24 cellular contexts compared by ENCODE assay signal in genomic region chr13:45180303-45180702, GRCh38. TPM values are rescaled to one million over a fixed set of nuclear protein-coding genes. Genes with fewer than 3 reads are reported as not detected.
"Had no signal": no experiment of that assay in that cellular context is flagged by ENCODE, and none has a peak within 500 bp of the region (broad histone marks: within the 10 kb centered on the region; RNA-seq: fewer than 3 reads in every experiment).

No MANE protein-coding gene starts in this region.

- H3K9me3 ChIP-seq: heart left ventricle, left lung, stomach, thyroid gland, upper lobe of right lung had no signal

- H3K4me3 Mint-ChIP-seq: activated B cell treated with CpG ODN at 0.5 μM for 24 hours; activated T-helper 1 cell treated with anti-CD3 and anti-CD28 coated beads, Interleukin-12 subunit alpha, Interleukin-12 subunit beta, Interleukin-2, Interleukin-4 antibody, amounts not matched to agents 30 ng/mL and 10 ng/mL and 1 ng/mL, durations not matched to agents 14 hours and 24 hours and 36 hours; nephron had no signal

- ATAC-seq: heart left ventricle, left lung, sciatic nerve, upper lobe of right lung had no signal

- H3K36me3 ChIP-seq: thyroid gland had no signal

- H3K4me1 ChIP-seq: left lung, thyroid gland, upper lobe of right lung had no signal

- H3K4me3 ChIP-seq: heart left ventricle, left lung, lung, skin epidermis, stomach, thyroid gland, upper lobe of right lung had no signal

- H3K27ac ChIP-seq: heart left ventricle, left lung, skin epidermis, stomach, thyroid gland, upper lobe of right lung had no signal

- H3K27me3 ChIP-seq: heart left ventricle, left lung, stomach, thyroid gland, upper lobe of right lung had no signal

- DNase-seq: activated B cell treated with CpG ODN at 0.5 μM for 24 hours; activated CD4-positive, alpha-beta T cell treated with anti-CD3 and anti-CD28 coated beads, Interleukin-2, amount 50 U/mL, for 4 hours; activated gamma-delta T cell; activated naive CD4-positive, alpha-beta T cell treated with anti-CD3 and anti-CD28 coated beads, Interleukin-2, amount 50 U/mL, for 16 hours; amniotic stem cell; caudate nucleus; heart left ventricle; kidney glomerular epithelial cell; left lung; stimulated activated CD4-positive, alpha-beta T cell treated with anti-CD3 and anti-CD28 coated beads, Interleukin-12 subunit alpha, Interleukin-12 subunit beta, amount 100 ng/mL, for 4 hours; stimulated activated CD4-positive, alpha-beta T cell treated with anti-CD3 and anti-CD28 coated beads, Interleukin-4, amount 100 ng/mL, for 1 hour; stomach; T-helper 2 cell; thyroid gland; upper lobe of right lung had no signal

- H3K9me3 Mint-ChIP-seq: activated B cell treated with CpG ODN at 0.5 μM for 24 hours; activated T-helper 1 cell treated with anti-CD3 and anti-CD28 coated beads, Interleukin-12 subunit alpha, Interleukin-12 subunit beta, Interleukin-2, Interleukin-4 antibody, amounts not matched to agents 30 ng/mL and 10 ng/mL and 1 ng/mL, durations not matched to agents 14 hours and 24 hours and 36 hours; nephron had no signal

- H3K27ac Mint-ChIP-seq: activated B cell treated with CpG ODN at 0.5 μM for 24 hours; activated T-helper 1 cell treated with anti-CD3 and anti-CD28 coated beads, Interleukin-12 subunit alpha, Interleukin-12 subunit beta, Interleukin-2, Interleukin-4 antibody, amounts not matched to agents 30 ng/mL and 10 ng/mL and 1 ng/mL, durations not matched to agents 14 hours and 24 hours and 36 hours had no signal

- H3K27me3 Mint-ChIP-seq: activated B cell treated with CpG ODN at 0.5 μM for 24 hours, progenitor cell of endocrine pancreas had no signal

RNA-seq across cellular contexts. Expression of gene KCTD4, which starts 20.5 kb away (rescaled TPM):
- total RNA-seq: activated B cell treated with CpG ODN at 0.5 μM for 24 hours; activated T-helper 1 cell treated with anti-CD3 and anti-CD28 coated beads, Interleukin-12 subunit alpha, Interleukin-12 subunit beta, Interleukin-2, Interleukin-4 antibody, amounts not matched to agents 30 ng/mL and 10 ng/mL and 1 ng/mL, durations not matched to agents 14 hours and 24 hours and 36 hours; endothelial cell of umbilical vein; left lung; lung; mesenteric fat pad; osteocyte; progenitor cell of endocrine pancreas; stomach; upper lobe of right lung had no signal
- polyA plus RNA-seq: endothelial cell of umbilical vein, lung had no signal
